Comparison of ENCODE assay signal across 1 cellular context in the genomic region with DNA sequence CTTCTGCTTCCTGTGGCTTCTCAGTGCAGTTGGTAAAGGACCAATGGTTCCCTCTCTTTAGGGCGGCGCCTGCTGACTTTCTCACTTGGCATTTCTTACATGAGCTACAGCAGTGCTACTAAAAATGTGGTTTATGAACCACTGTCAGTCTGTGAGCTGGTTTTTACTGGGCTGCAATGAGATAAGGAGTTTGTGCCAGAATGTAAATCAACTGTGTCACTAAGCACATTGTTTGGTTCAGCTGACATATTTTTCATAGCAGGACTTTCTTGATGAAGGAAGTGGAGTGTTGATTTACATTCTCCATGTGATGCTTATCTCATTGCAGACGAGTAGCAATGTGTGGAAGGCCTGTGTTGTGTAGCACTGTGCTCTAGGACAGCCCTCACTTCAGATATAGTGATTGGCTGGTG.
TF ChIP-seq lines count a peak whose summit lies in the region.

No MANE protein-coding gene starts in this region.

TF ChIP-seq in K562, 482 proteins besides CTCF, POLR2A, EP300 and RAD21 (continued from another document):
- TF ChIP-seq, protein P1, sequence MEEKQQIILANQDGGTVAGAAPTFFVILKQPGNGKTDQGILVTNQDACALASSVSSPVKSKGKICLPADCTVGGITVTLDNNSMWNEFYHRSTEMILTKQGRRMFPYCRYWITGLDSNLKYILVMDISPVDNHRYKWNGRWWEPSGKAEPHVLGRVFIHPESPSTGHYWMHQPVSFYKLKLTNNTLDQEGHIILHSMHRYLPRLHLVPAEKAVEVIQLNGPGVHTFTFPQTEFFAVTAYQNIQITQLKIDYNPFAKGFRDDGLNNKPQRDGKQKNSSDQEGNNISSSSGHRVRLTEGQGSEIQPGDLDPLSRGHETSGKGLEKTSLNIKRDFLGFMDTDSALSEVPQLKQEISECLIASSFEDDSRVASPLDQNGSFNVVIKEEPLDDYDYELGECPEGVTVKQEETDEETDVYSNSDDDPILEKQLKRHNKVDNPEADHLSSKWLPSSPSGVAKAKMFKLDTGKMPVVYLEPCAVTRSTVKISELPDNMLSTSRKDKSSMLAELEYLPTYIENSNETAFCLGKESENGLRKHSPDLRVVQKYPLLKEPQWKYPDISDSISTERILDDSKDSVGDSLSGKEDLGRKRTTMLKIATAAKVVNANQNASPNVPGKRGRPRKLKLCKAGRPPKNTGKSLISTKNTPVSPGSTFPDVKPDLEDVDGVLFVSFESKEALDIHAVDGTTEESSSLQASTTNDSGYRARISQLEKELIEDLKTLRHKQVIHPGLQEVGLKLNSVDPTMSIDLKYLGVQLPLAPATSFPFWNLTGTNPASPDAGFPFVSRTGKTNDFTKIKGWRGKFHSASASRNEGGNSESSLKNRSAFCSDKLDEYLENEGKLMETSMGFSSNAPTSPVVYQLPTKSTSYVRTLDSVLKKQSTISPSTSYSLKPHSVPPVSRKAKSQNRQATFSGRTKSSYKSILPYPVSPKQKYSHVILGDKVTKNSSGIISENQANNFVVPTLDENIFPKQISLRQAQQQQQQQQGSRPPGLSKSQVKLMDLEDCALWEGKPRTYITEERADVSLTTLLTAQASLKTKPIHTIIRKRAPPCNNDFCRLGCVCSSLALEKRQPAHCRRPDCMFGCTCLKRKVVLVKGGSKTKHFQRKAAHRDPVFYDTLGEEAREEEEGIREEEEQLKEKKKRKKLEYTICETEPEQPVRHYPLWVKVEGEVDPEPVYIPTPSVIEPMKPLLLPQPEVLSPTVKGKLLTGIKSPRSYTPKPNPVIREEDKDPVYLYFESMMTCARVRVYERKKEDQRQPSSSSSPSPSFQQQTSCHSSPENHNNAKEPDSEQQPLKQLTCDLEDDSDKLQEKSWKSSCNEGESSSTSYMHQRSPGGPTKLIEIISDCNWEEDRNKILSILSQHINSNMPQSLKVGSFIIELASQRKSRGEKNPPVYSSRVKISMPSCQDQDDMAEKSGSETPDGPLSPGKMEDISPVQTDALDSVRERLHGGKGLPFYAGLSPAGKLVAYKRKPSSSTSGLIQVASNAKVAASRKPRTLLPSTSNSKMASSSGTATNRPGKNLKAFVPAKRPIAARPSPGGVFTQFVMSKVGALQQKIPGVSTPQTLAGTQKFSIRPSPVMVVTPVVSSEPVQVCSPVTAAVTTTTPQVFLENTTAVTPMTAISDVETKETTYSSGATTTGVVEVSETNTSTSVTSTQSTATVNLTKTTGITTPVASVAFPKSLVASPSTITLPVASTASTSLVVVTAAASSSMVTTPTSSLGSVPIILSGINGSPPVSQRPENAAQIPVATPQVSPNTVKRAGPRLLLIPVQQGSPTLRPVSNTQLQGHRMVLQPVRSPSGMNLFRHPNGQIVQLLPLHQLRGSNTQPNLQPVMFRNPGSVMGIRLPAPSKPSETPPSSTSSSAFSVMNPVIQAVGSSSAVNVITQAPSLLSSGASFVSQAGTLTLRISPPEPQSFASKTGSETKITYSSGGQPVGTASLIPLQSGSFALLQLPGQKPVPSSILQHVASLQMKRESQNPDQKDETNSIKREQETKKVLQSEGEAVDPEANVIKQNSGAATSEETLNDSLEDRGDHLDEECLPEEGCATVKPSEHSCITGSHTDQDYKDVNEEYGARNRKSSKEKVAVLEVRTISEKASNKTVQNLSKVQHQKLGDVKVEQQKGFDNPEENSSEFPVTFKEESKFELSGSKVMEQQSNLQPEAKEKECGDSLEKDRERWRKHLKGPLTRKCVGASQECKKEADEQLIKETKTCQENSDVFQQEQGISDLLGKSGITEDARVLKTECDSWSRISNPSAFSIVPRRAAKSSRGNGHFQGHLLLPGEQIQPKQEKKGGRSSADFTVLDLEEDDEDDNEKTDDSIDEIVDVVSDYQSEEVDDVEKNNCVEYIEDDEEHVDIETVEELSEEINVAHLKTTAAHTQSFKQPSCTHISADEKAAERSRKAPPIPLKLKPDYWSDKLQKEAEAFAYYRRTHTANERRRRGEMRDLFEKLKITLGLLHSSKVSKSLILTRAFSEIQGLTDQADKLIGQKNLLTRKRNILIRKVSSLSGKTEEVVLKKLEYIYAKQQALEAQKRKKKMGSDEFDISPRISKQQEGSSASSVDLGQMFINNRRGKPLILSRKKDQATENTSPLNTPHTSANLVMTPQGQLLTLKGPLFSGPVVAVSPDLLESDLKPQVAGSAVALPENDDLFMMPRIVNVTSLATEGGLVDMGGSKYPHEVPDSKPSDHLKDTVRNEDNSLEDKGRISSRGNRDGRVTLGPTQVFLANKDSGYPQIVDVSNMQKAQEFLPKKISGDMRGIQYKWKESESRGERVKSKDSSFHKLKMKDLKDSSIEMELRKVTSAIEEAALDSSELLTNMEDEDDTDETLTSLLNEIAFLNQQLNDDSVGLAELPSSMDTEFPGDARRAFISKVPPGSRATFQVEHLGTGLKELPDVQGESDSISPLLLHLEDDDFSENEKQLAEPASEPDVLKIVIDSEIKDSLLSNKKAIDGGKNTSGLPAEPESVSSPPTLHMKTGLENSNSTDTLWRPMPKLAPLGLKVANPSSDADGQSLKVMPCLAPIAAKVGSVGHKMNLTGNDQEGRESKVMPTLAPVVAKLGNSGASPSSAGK (IDR thresholded peaks at IDR 0.05) = peak; percentile 50; the same call in 1 of the 2 replicates
TF ChIP-seq in K562: peak in this region for 24.
